In the genomic region with DNA sequence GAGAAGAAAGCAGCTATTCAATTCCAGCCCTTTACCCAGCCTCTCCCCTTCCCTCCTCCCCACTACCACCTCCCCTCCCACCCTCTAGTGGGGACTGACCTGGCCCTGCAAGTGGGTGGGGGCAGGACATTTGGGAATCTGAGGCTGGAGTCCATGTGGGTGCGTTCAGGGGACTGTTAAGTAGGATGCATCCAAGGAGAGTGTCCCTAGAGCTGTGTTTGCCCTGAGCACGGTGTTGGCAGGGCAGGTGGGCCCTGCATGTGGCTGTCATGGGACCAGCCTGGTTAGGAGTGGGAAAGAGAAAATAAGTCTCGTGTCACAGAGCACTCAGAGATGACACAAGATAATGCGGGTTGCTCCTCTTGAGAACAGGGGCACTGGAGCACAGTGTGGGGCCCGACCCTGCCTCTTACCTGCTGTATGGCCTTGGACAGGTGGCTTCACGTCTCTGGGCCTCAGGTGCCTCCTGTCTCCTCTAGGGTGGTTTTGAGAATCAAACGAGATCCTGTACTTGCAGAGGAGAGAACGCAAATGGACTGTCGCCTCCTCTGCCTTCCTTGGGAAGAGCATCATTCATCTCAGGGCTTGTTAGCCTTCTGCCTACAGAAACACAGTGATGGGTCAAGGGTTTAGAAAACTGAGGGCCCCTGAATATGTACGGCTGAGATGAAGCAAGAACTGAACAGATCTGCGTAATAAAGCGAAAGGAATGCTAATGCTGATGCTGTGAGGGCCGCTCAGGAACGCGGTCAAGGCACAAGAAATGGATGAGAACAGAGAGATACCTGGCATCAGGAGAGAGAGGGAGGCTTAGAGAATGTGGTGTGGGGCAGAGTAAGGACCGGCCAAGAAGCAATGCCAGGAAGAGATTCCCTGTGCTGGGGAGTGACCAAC, we compare ENCODE assay signal across 1 cellular context.
TF ChIP-seq lines count a peak whose summit lies in the region.

No MANE protein-coding gene starts in this region.

TF ChIP-seq in HepG2, 621 proteins besides CTCF, POLR2A, EP300 and RAD21 (continued from another document and continues in another):
- TF ChIP-seq, protein P1, sequence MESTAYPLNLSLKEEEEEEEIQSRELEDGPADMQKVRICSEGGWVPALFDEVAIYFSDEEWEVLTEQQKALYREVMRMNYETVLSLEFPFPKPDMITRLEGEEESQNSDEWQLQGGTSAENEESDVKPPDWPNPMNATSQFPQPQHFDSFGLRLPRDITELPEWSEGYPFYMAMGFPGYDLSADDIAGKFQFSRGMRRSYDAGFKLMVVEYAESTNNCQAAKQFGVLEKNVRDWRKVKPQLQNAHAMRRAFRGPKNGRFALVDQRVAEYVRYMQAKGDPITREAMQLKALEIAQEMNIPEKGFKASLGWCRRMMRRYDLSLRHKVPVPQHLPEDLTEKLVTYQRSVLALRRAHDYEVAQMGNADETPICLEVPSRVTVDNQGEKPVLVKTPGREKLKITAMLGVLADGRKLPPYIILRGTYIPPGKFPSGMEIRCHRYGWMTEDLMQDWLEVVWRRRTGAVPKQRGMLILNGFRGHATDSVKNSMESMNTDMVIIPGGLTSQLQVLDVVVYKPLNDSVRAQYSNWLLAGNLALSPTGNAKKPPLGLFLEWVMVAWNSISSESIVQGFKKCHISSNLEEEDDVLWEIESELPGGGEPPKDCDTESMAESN (CRISPR knock-in tag; conservative IDR thresholded peaks at IDR 0.05): peak; percentile 58
- TF ChIP-seq ZKSCAN8 (CRISPR knock-in tag; IDR thresholded peaks at IDR 0.05; ENCODE audit: borderline replicate concordance): peak; percentile 46
- TF ChIP-seq NFE2L1 (CRISPR knock-in tag; IDR thresholded peaks at IDR 0.05; ENCODE audit: borderline replicate concordance): 0 out of 2 replicates have a peak, but pooled peaks have one; percentile 73
- 0 out of 2 replicates have a peak, but pooled peaks have one; percentile 13 for TF ChIP-seq MEIS2 (CRISPR knock-in tag; IDR thresholded peaks at IDR 0.05)
- no peak; the same call in 1 of the 2 replicates for TF ChIP-seq ZNF704 (CRISPR knock-in tag; IDR thresholded peaks at IDR 0.05; ENCODE audit: borderline replicate concordance)
- TF ChIP-seq JUND (CRISPR knock-in tag; IDR thresholded peaks at IDR 0.05): 0 out of 2 replicates have a peak, but pooled peaks have one; percentile 51
- TF ChIP-seq IRX3 (CRISPR knock-in tag; IDR thresholded peaks at IDR 0.05; ENCODE audit: borderline replicate concordance, low read depth): no peak; the same call in 1 of the 2 replicates
- TF ChIP-seq ARID2 (CRISPR knock-in tag; IDR thresholded peaks at IDR 0.05; ENCODE audit: borderline replicate concordance): peak; percentile 91
- TF ChIP-seq EHMT2 (IDR thresholded peaks at IDR 0.05; ENCODE audit: borderline replicate concordance, low read depth, low read length): peak; percentile 42; the same call in 1 of the 2 replicates
- TF ChIP-seq ZNF124 (CRISPR knock-in tag; IDR thresholded peaks at IDR 0.05): 0 out of 2 replicates have a peak, but pooled peaks have one; percentile 11
- TF ChIP-seq ZNF44 (CRISPR knock-in tag; IDR thresholded peaks at IDR 0.05): peak; percentile 93; the same call in 1 of the 2 replicates
- peak; percentile 58 for TF ChIP-seq POLR2G (IDR thresholded peaks at IDR 0.05; ENCODE audit: low read depth, low read length)
- peak; percentile 27; the same call in 1 of the 2 replicates for TF ChIP-seq DPF2 (CRISPR knock-in tag; IDR thresholded peaks at IDR 0.05; ENCODE audit: borderline replicate concordance, low read depth)
- TF ChIP-seq ZSCAN5A (CRISPR knock-in tag; IDR thresholded peaks at IDR 0.05; ENCODE audit: borderline replicate concordance): peak; percentile 58; the same call in 1 of the 2 replicates
- peak; percentile 46; the same call in 1 of the 2 replicates for TF ChIP-seq NR2C2 (CRISPR knock-in tag; IDR thresholded peaks at IDR 0.05; ENCODE audit: borderline replicate concordance)
- TF ChIP-seq NR3C1 (CRISPR knock-in tag; IDR thresholded peaks at IDR 0.05): no peak
- TF ChIP-seq ZBTB49 (CRISPR knock-in tag; IDR thresholded peaks at IDR 0.05; ENCODE audit: borderline replicate concordance): 0 out of 2 replicates have a peak, but pooled peaks have one; percentile 16
- no peak for TF ChIP-seq ZFP62 (CRISPR knock-in tag; IDR thresholded peaks at IDR 0.05)
- TF ChIP-seq SOX6 (IDR thresholded peaks at IDR 0.05): no peak
- peak; percentile 85 for TF ChIP-seq SOX6 (CRISPR knock-in tag; IDR thresholded peaks at IDR 0.05)
- peak; percentile 19 for TF ChIP-seq ZBTB7B (CRISPR knock-in tag; IDR thresholded peaks at IDR 0.05)
- 0 out of 2 replicates have a peak, but pooled peaks have one; percentile 74 for TF ChIP-seq CENPT (CRISPR knock-in tag; IDR thresholded peaks at IDR 0.05; ENCODE audit: low read depth)
- peak; percentile 46; the same call in 1 of the 2 replicates for TF ChIP-seq SIN3A (IDR thresholded peaks at IDR 0.05; ENCODE audit: borderline replicate concordance, low read depth, low read length)
- peak; percentile 83 for TF ChIP-seq CCAR2 (optimal IDR thresholded peaks at IDR 0.05; ENCODE audit: low read depth, low read length)
- no peak for TF ChIP-seq TCF12 (IDR thresholded peaks at IDR 0.05)
- TF ChIP-seq TCF12 (CRISPR knock-in tag; IDR thresholded peaks at IDR 0.05): no peak; the same call in 1 of the 2 replicates
- peak; percentile 69; the same call in 1 of the 2 replicates for TF ChIP-seq ZBTB20 (CRISPR knock-in tag; IDR thresholded peaks at IDR 0.05; ENCODE audit: borderline replicate concordance, low read depth)
- peak in 1 of 2 experiments; percentile 7; a peak in 1 of 4 replicates for TF ChIP-seq NR2F1 (CRISPR knock-in tag; IDR thresholded peaks at IDR 0.05)
- TF ChIP-seq ZNF34 (CRISPR knock-in tag; IDR thresholded peaks at IDR 0.05; ENCODE audit: borderline replicate concordance): 0 out of 2 replicates have a peak, but pooled peaks have one; percentile 2
- TF ChIP-seq, protein P2, sequence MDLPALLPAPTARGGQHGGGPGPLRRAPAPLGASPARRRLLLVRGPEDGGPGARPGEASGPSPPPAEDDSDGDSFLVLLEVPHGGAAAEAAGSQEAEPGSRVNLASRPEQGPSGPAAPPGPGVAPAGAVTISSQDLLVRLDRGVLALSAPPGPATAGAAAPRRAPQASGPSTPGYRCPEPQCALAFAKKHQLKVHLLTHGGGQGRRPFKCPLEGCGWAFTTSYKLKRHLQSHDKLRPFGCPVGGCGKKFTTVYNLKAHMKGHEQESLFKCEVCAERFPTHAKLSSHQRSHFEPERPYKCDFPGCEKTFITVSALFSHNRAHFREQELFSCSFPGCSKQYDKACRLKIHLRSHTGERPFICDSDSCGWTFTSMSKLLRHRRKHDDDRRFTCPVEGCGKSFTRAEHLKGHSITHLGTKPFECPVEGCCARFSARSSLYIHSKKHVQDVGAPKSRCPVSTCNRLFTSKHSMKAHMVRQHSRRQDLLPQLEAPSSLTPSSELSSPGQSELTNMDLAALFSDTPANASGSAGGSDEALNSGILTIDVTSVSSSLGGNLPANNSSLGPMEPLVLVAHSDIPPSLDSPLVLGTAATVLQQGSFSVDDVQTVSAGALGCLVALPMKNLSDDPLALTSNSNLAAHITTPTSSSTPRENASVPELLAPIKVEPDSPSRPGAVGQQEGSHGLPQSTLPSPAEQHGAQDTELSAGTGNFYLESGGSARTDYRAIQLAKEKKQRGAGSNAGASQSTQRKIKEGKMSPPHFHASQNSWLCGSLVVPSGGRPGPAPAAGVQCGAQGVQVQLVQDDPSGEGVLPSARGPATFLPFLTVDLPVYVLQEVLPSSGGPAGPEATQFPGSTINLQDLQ (CRISPR knock-in tag; IDR thresholded peaks at IDR 0.05): 0 out of 2 replicates have a peak, but pooled peaks have one; percentile 18
- TF ChIP-seq ZNF709 (CRISPR knock-in tag; IDR thresholded peaks at IDR 0.05): 0 out of 2 replicates have a peak, but pooled peaks have one; percentile 12
- TF ChIP-seq, protein P3, sequence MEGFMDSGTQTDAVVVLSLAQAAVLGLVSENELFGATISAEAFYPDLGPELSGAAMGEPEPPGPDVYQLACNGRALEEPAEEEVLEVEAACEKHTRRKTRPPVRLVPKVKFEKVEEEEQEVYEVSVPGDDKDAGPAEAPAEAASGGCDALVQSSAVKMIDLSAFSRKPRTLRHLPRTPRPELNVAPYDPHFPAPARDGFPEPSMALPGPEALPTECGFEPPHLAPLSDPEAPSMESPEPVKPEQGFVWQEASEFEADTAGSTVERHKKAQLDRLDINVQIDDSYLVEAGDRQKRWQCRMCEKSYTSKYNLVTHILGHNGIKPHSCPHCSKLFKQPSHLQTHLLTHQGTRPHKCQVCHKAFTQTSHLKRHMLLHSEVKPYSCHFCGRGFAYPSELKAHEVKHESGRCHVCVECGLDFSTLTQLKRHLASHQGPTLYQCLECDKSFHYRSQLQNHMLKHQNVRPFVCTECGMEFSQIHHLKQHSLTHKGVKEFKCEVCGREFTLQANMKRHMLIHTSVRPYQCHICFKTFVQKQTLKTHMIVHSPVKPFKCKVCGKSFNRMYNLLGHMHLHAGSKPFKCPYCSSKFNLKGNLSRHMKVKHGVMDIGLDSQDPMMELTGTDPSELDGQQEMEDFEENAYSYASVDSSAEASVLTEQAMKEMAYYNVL (CRISPR knock-in tag; IDR thresholded peaks at IDR 0.05; ENCODE audit: borderline replicate concordance): peak; percentile 73; the same call in 1 of the 2 replicates
- 0 out of 2 replicates have a peak, but pooled peaks have one; percentile 67 for TF ChIP-seq ZNF891 (CRISPR knock-in tag; IDR thresholded peaks at IDR 0.05)
- TF ChIP-seq KLF15 (CRISPR knock-in tag; IDR thresholded peaks at IDR 0.05; ENCODE audit: borderline replicate concordance): peak; percentile 20; the same call in 1 of the 2 replicates
- peak; percentile 98; the same call in 1 of the 2 replicates for TF ChIP-seq GLI4 (CRISPR knock-in tag; IDR thresholded peaks at IDR 0.05; ENCODE audit: borderline replicate concordance)
- TF ChIP-seq ZNF510 (CRISPR knock-in tag; IDR thresholded peaks at IDR 0.05; ENCODE audit: low read depth): peak; percentile 69; the same call in 1 of the 2 replicates
- TF ChIP-seq ZBTB26 (CRISPR knock-in tag; IDR thresholded peaks at IDR 0.05; ENCODE audit: borderline replicate concordance): peak; percentile 12; the same call in 1 of the 2 replicates
- TF ChIP-seq TGIF2 (CRISPR knock-in tag; IDR thresholded peaks at IDR 0.05): no peak; the same call in 1 of the 2 replicates
- peak; percentile 59; the same call in 1 of the 2 replicates for TF ChIP-seq CBX5 (CRISPR knock-in tag; IDR thresholded peaks at IDR 0.05; ENCODE audit: borderline replicate concordance)
- TF ChIP-seq, protein P4, sequence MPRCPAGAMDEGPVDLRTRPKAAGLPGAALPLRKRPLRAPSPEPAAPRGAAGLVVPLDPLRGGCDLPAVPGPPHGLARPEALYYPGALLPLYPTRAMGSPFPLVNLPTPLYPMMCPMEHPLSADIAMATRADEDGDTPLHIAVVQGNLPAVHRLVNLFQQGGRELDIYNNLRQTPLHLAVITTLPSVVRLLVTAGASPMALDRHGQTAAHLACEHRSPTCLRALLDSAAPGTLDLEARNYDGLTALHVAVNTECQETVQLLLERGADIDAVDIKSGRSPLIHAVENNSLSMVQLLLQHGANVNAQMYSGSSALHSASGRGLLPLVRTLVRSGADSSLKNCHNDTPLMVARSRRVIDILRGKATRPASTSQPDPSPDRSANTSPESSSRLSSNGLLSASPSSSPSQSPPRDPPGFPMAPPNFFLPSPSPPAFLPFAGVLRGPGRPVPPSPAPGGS (CRISPR knock-in tag; IDR thresholded peaks at IDR 0.05): no peak; the same call in 1 of the 2 replicates
- TF ChIP-seq MED1 (CRISPR knock-in tag; IDR thresholded peaks at IDR 0.05): peak; percentile 90
- TF ChIP-seq GABPA (IDR thresholded peaks at IDR 0.05; ENCODE audit: low read depth, low read length): no peak
- TF ChIP-seq GABPA (CRISPR knock-in tag; IDR thresholded peaks at IDR 0.05; ENCODE audit: low read depth): no peak
